20 cellular contexts compared by ENCODE assay signal in genomic region chrX:100600769-100601168, GRCh38. TPM values are rescaled to one million over a fixed set of nuclear protein-coding genes. Genes with fewer than 3 reads are reported as not detected.
DNase-seq lines count a peak whose midpoint lies in the region; ATAC-seq, FAIRE-seq and TF ChIP-seq lines count a peak whose summit lies in the region.
"Had no signal": no experiment of that assay in that cellular context is flagged by ENCODE, and none has a peak within 500 bp of the region (broad histone marks: within the 10 kb centered on the region; RNA-seq: fewer than 3 reads in every experiment).

No MANE protein-coding gene starts in this region.

- no peak overlapping the region for H3K4me3 ChIP-seq in BLaER1
- H3K4me3 ChIP-seq in GM12878: no peak overlapping the region
- no peak overlapping the region for H3K4me3 ChIP-seq in H7 (ENCODE audit: insufficient read depth, low read depth, low read length)
- H3K4me3 ChIP-seq: hepatocyte, SK-N-MC had no signal

- H3K4me1 ChIP-seq in BLaER1 (peaks cover 12% of the 10 kb centered on the region), GM12878 (ENCODE audit: control insufficient read depth, insufficient read depth, low read length) (no peaks in the 10 kb centered on the region)

- no peak for TF ChIP-seq EP300 in GM12878 (IDR thresholded peaks at IDR 0.05; ENCODE audit: borderline replicate concordance in 1 of 2, control insufficient read depth in 1 of 2, low read depth in 2 of 2, low read length in 2 of 2)

- H3K36me3 ChIP-seq in BLaER1 (no peaks in the 10 kb centered on the region), GM12878 (ENCODE audit: control insufficient read depth in 2 of 2, insufficient read depth in 2 of 2, low read length in 1 of 2) (no peaks in the 10 kb centered on the region), H7 (replicated peaks; ENCODE audit: control insufficient read depth, insufficient read depth, low read length) (no peaks in the 10 kb centered on the region)

- H3K9ac ChIP-seq in BLaER1 (no peak overlapping the region), GM12878 (ENCODE audit: control insufficient read depth, insufficient read depth, low read length) (no peak overlapping the region)

- no peaks in the 10 kb centered on the region for H3K79me2 ChIP-seq in GM12878 (ENCODE audit: control insufficient read depth, insufficient read depth, low read length)
- H3K79me2 ChIP-seq: hepatocyte had no signal

- H3K4me2 ChIP-seq in BLaER1 (peak overlapping the region; percentile 11), GM12878 (ENCODE audit: control insufficient read depth, insufficient read depth) (no peak overlapping the region)
- H3K4me2 ChIP-seq: hepatocyte had no signal

- H3K9me3 ChIP-seq in BLaER1 (no peaks in the 10 kb centered on the region), GM12878 (replicated peaks; ENCODE audit: control insufficient read depth, insufficient read depth, low read length) (no peaks in the 10 kb centered on the region)

- no peak for TF ChIP-seq POLR2A in GM12878 (IDR thresholded peaks at IDR 0.05; ENCODE audit: low read depth, low read length)

- H3K27me3 ChIP-seq in BLaER1: no peaks in the 10 kb centered on the region
- H3K27me3 ChIP-seq in GM12878 (replicated peaks in 1 of 2; ENCODE audit: control insufficient read depth in 2 of 2, insufficient read depth in 2 of 2, low read length in 1 of 2): no peaks in the 10 kb centered on the region; a peak in 2 of 4 replicates
- no peaks in the 10 kb centered on the region for H3K27me3 ChIP-seq in H7 (ENCODE audit: control insufficient read depth, insufficient read depth, low read length)
- H3K27me3 ChIP-seq: hepatocyte had no signal

- TF ChIP-seq RAD21 in GM12878 (IDR thresholded peaks at IDR 0.05; ENCODE audit: insufficient read depth, low read depth, low read length): no peak

- ATAC-seq in GM18907 (IDR thresholded peaks at IDR 0.05; ENCODE audit: unreplicated experiment) (peak; percentile 82), HG02973 (IDR thresholded peaks at IDR 0.05; ENCODE audit: unreplicated experiment) (peak; percentile 65), GM12878 (peak; percentile 50; the same call in 2 of the 3 replicates)

- POLR2A ChIA-PET in GM12878 (lab: Charles Lee): no interaction called here

- 0% methylated on average over 1 of the region's 1 CpG for WGBS in GM12878 (ENCODE audit: insufficient coverage, insufficient replicate concordance, low lambda C conversion rate, missing lambda C conversion rate)

- CTCF ChIA-PET in GM12878 (lab: Yijun Ruan, JAX): no interaction called here

- H3K27ac ChIP-seq in BLaER1: no peak overlapping the region
- no peak overlapping the region for H3K27ac ChIP-seq in GM12878 (ENCODE audit: control insufficient read depth, insufficient read depth)
- H3K27ac ChIP-seq: hepatocyte, SK-N-MC had no signal

- H2AFZ ChIP-seq in GM12878 (ENCODE audit: control insufficient read depth, low read depth, low read length): no peak overlapping the region
- H2AFZ ChIP-seq: hepatocyte had no signal

- no peaks in the 10 kb centered on the region for H4K20me1 ChIP-seq in BLaER1
- no peaks in the 10 kb centered on the region for H4K20me1 ChIP-seq in GM12878 (ENCODE audit: control insufficient read depth, insufficient read depth)

- intact Hi-C loops in GM12878 (cut with micrococcal nuclease; ENCODE audit: unreplicated experiment): no loop called here

- DNase-seq in GM12878 (ENCODE audit: low read depth, low spot score): no peak
- DNase-seq in activated naive CD4-positive, alpha-beta T cell treated with Interleukin-2 at 50 U/mL for 16 hours: no peak
- no peak for DNase-seq in Kasumi-1 (lab: John Stamatoyannopoulos, UW)
- no peak for DNase-seq in H7
- no peak for DNase-seq in NCI-H1694 (lab: John Stamatoyannopoulos, UW)
- DNase-seq: activated CD4-positive, alpha-beta T cell treated with anti-CD3 and anti-CD28 coated beads, Interleukin-2, amount 10 ng/mL, durations not matched to agents 7 days and 5 days; activated naive CD4-positive, alpha-beta T cell treated with anti-CD3 and anti-CD28 coated beads, Interleukin-2, amount 50 U/mL, for 16 hours; DMS79; IMR-90; NCI-H526 treated with DMSO at 0.1 percent for 48 hours had no signal

- SMC1A ChIA-PET in GM12878 (lab: Charles Lee; ENCODE audit: uncharacterized antibody, unreplicated experiment): no interaction called here

- RAD21 ChIA-PET in GM12878 (lab: Charles Lee; ENCODE audit: unreplicated experiment): no interaction called here

- in situ Hi-C loops in GM12878 (cut with MboI): no loop called here

- no TSS peak for BruUV-seq in GM12878 (replicated peaks; lab: Mats Ljungman, UMichigan)

- FAIRE-seq in GM12878 (lab: Jason Lieb, UNC): no peak
- FAIRE-seq: H54, keratinocyte, urothelium cell line had no signal

- no peak for TF ChIP-seq CTCF in GM12878 (IDR thresholded peaks at IDR 0.05 in 2 of 3, conservative IDR thresholded peaks at IDR 0.05 in 1 of 3; ENCODE audit: control insufficient read depth in 2 of 3, extremely low read depth in 1 of 3, insufficient read depth in 1 of 3, low read depth in 3 of 3, low read length in 3 of 3)

TF ChIP-seq in GM12878, 131 proteins besides CTCF, POLR2A, EP300 and RAD21 (continues in another document):
- TF ChIP-seq ASH2L (IDR thresholded peaks at IDR 0.05; ENCODE audit: borderline replicate concordance, low read depth) (no peak), MXI1 (IDR thresholded peaks at IDR 0.05; ENCODE audit: low read depth, low read length) (no peak)

RNA-seq across cellular contexts. Expression of gene TNMD, which starts 16.0 kb away (rescaled TPM):
- total RNA-seq in GM12878 (2013; cell fraction: nucleolus; rRNA removed): not detected in 2 replicates
- total RNA-seq in GM12878 (2014; rRNA removed) (not detected in 2 replicates), GM12878 (2014; rRNA removed; fragmentation: Illumina TruSeq; extraction: Trizol) (not detected in 2 replicates), GM12878 (2021) (not detected in 2 replicates)
- not detected for polyA plus RNA-seq in GM12878 (2011; ENCODE audit: low read depth)
- polyA plus RNA-seq in GM12878 (2011; rRNA removed) (not detected in 2 replicates), GM12878 (2014; fragmentation: Illumina TruSeq; extraction: Trizol) (not detected in 2 replicates), GM12878 (2014; fragmentation: Nextera tagmentation; extraction: Ambion mirVana) (not detected), GM12878 (2014; rRNA removed) (not detected in 2 replicates), GM12878 (2016; fragmentation: Nextera tagmentation; extraction: Ambion mirVana) (not detected)
- polyA plus RNA-seq in GM12878 (2011; cell fraction: cytosol; rRNA removed): not detected in 2 replicates
- polyA plus RNA-seq in GM12878 (2011; cell fraction: nucleus; rRNA removed): not detected in 2 replicates
- polyA plus RNA-seq in GM12878 (2012): not detected in 2 replicates
- polyA minus RNA-seq in GM12878 (2011; rRNA and poly(A)+ RNA removed): not detected in 2 replicates
- polyA minus RNA-seq in GM12878 (2011; cell fraction: cytosol; rRNA and poly(A)+ RNA removed): not detected in 2 replicates
- polyA minus RNA-seq in GM12878 (2011; cell fraction: nucleus; rRNA and poly(A)+ RNA removed): not detected in 2 replicates
- 24.2 and 30.0 TPM in 2 replicates for total RNA-seq in H7 (2014; rRNA removed; shearing (Covaris generic))
- total RNA-seq: A673; activated CD4-positive, alpha-beta T cell treated with anti-CD3 and anti-CD28 coated beads, Interleukin-2, amount 10 ng/mL, durations not matched to agents 7 days and 5 days; CD4-positive, CD25-positive, alpha-beta regulatory T cell; IMR-90 had no signal
- polyA plus RNA-seq: CD4-positive, CD25-positive, alpha-beta regulatory T cell; IMR-90; keratinocyte had no signal

RNA-seq across cellular contexts. Expression of gene TSPAN6, which starts 35.8 kb away (rescaled TPM):
- not detected in 2 replicates for total RNA-seq in GM12878 (2013; cell fraction: nucleolus; rRNA removed)
- total RNA-seq in GM12878 (2014; rRNA removed) (not detected in 2 replicates), GM12878 (2014; rRNA removed; fragmentation: Illumina TruSeq; extraction: Trizol) (0.04 TPM in 1 of 2 replicates, not detected in the other), GM12878 (2021) (0.23 and 0.24 TPM in 2 replicates)
- not detected for polyA plus RNA-seq in GM12878 (2011; ENCODE audit: low read depth)
- polyA plus RNA-seq in GM12878 (2011; rRNA removed) (0.05 and 0.06 TPM in 2 replicates), GM12878 (2014; fragmentation: Illumina TruSeq; extraction: Trizol) (0.19 TPM in 1 of 2 replicates, not detected in the other), GM12878 (2014; fragmentation: Nextera tagmentation; extraction: Ambion mirVana) (not detected), GM12878 (2014; rRNA removed) (0.08 TPM in 1 of 2 replicates, not detected in the other), GM12878 (2016; fragmentation: Nextera tagmentation; extraction: Ambion mirVana) (under 1 TPM in 1 of 2 experiments, not detected in 1; 0.10 TPM)
- 0.03 and 0.07 TPM in 2 replicates for polyA plus RNA-seq in GM12878 (2011; cell fraction: cytosol; rRNA removed)
- not detected in 2 replicates for polyA plus RNA-seq in GM12878 (2011; cell fraction: nucleus; rRNA removed)
- 0.08 TPM in 1 of 2 replicates, not detected in the other for polyA plus RNA-seq in GM12878 (2012)
- polyA minus RNA-seq in GM12878 (2011; rRNA and poly(A)+ RNA removed): 0.10 TPM in 1 of 2 replicates, not detected in the other
- polyA minus RNA-seq in GM12878 (2011; cell fraction: cytosol; rRNA and poly(A)+ RNA removed): 0.83 TPM in 1 of 2 replicates, not detected in the other
- 0.19 TPM in 1 of 2 replicates, not detected in the other for polyA minus RNA-seq in GM12878 (2011; cell fraction: nucleus; rRNA and poly(A)+ RNA removed)
- 103 and 138 TPM in 2 replicates for total RNA-seq in H7 (2014; rRNA removed; shearing (Covaris generic))
- total RNA-seq: activated CD4-positive, alpha-beta T cell treated with anti-CD3 and anti-CD28 coated beads, Interleukin-2, amount 10 ng/mL, durations not matched to agents 7 days and 5 days had no signal

RNA-seq across cellular contexts. Expression of gene SRPX2, which starts 43.2 kb away (rescaled TPM):
- total RNA-seq in GM12878 (2013; cell fraction: nucleolus; rRNA removed): not detected in 2 replicates
- total RNA-seq in GM12878 (2014; rRNA removed) (not detected in 2 replicates), GM12878 (2014; rRNA removed; fragmentation: Illumina TruSeq; extraction: Trizol) (not detected in 2 replicates), GM12878 (2021) (not detected in 2 replicates)
- polyA plus RNA-seq in GM12878 (2011; ENCODE audit: low read depth): not detected
- polyA plus RNA-seq in GM12878 (2011; rRNA removed) (not detected in 2 replicates), GM12878 (2014; fragmentation: Illumina TruSeq; extraction: Trizol) (not detected in 2 replicates), GM12878 (2014; fragmentation: Nextera tagmentation; extraction: Ambion mirVana) (not detected), GM12878 (2014; rRNA removed) (not detected in 2 replicates), GM12878 (2016; fragmentation: Nextera tagmentation; extraction: Ambion mirVana) (not detected)
- polyA plus RNA-seq in GM12878 (2011; cell fraction: cytosol; rRNA removed): not detected in 2 replicates
- not detected in 2 replicates for polyA plus RNA-seq in GM12878 (2011; cell fraction: nucleus; rRNA removed)
- not detected in 2 replicates for polyA plus RNA-seq in GM12878 (2012)
- not detected in 2 replicates for polyA minus RNA-seq in GM12878 (2011; rRNA and poly(A)+ RNA removed)
- not detected in 2 replicates for polyA minus RNA-seq in GM12878 (2011; cell fraction: cytosol; rRNA and poly(A)+ RNA removed)
- polyA minus RNA-seq in GM12878 (2011; cell fraction: nucleus; rRNA and poly(A)+ RNA removed): not detected in 2 replicates
- total RNA-seq in H7 (2014; rRNA removed; shearing (Covaris generic)): 1.3 and 2.0 TPM in 2 replicates
- total RNA-seq: activated CD4-positive, alpha-beta T cell treated with anti-CD3 and anti-CD28 coated beads, Interleukin-2, amount 10 ng/mL, durations not matched to agents 7 days and 5 days; CD4-positive, CD25-positive, alpha-beta regulatory T cell had no signal
- polyA plus RNA-seq: CD4-positive, CD25-positive, alpha-beta regulatory T cell had no signal

Comparison
In these comparisons a context has a peak if more than half of its experiments do, and no peak if none do; other contexts are left out.
1. RNA of gene TNMD, which starts 16.0 kb away (total RNA-seq): 24.2 to 30.0 TPM in H7; not detected in GM12878; every median in the first group is over 10 times any median in the second.
2. RNA of gene TSPAN6, which starts 35.8 kb away (total RNA-seq): 103 to 138 TPM in H7; 0.04 to 0.24 TPM in GM12878; every median in the first group is over 10 times any median in the second.
3. Peak in every context shown above with its lines, with median percentiles within 50 percentile points of each other: ATAC-seq.